ENCODE assay signal across 2 cellular contexts in genomic region chr11:46594383-46594718, GRCh38.
TF ChIP-seq lines count a peak whose summit lies in the region.

No MANE protein-coding gene starts in this region.

TF ChIP-seq in K562, 482 proteins besides CTCF, POLR2A, EP300 and RAD21 (continues in another document):
- TF ChIP-seq EP400 (IDR thresholded peaks at IDR 0.05) (peak; percentile 13; the same call in 1 of the 2 replicates), XRCC5 (IDR thresholded peaks at IDR 0.05; ENCODE audit: low read depth, low read length) (no peak), FOXJ2 (tag; IDR thresholded peaks at IDR 0.05) (peak; percentile 53; the same call in 1 of the 2 replicates), KAT8 (IDR thresholded peaks at IDR 0.05; ENCODE audit: low read depth) (0 out of 2 replicates have a peak, but pooled peaks have one; percentile 26), TAF7 (tag; IDR thresholded peaks at IDR 0.05) (peak; percentile 38; the same call in 1 of the 2 replicates), CEBPB (tag; IDR thresholded peaks at IDR 0.05) (no peak), BRD9 (IDR thresholded peaks at IDR 0.05; ENCODE audit: low read depth, partially characterized antibody) (peak; percentile 12), CREB3L1 (IDR thresholded peaks at IDR 0.05; ENCODE audit: borderline replicate concordance, low read depth) (no peak), ZNF212 (CRISPR knock-in tag; IDR thresholded peaks at IDR 0.05) (no peak), PBX2 (CRISPR knock-in tag; IDR thresholded peaks at IDR 0.05; ENCODE audit: low read depth) (no peak), PBX2 (tag; conservative IDR thresholded peaks at IDR 0.05; ENCODE audit: low read depth) (0 out of 2 replicates have a peak, but pooled peaks have one; percentile 28), NR2C1 (IDR thresholded peaks at IDR 0.05) (no peak), NR2C1 (tag; IDR thresholded peaks at IDR 0.05) (peak; percentile 2; the same call in 1 of the 2 replicates), VEZF1 (CRISPR knock-in tag; IDR thresholded peaks at IDR 0.05) (0 out of 2 replicates have a peak, but pooled peaks have one; percentile 0), DPF2 (IDR thresholded peaks at IDR 0.05) (0 out of 2 replicates have a peak, but pooled peaks have one; percentile 3), THRA (IDR thresholded peaks at IDR 0.05) (peak; percentile 94; the same call in 1 of the 2 replicates), U2AF2 (optimal IDR thresholded peaks at IDR 0.05; ENCODE audit: low read depth, low read length) (no peak)

TF ChIP-seq in HEK293T, 16 proteins besides CTCF, POLR2A, EP300 and RAD21:
- TF ChIP-seq FOXK2 (IDR thresholded peaks at IDR 0.05) (no peak), NFRKB (IDR thresholded peaks at IDR 0.05) (no peak), LEF1 (IDR thresholded peaks at IDR 0.05; ENCODE audit: borderline replicate concordance) (no peak), ZNF384 (IDR thresholded peaks at IDR 0.05) (no peak), FOXM1 (IDR thresholded peaks at IDR 0.05; ENCODE audit: borderline replicate concordance) (no peak), HDGF (IDR thresholded peaks at IDR 0.05; ENCODE audit: borderline replicate concordance) (no peak)
